In the genomic region with DNA sequence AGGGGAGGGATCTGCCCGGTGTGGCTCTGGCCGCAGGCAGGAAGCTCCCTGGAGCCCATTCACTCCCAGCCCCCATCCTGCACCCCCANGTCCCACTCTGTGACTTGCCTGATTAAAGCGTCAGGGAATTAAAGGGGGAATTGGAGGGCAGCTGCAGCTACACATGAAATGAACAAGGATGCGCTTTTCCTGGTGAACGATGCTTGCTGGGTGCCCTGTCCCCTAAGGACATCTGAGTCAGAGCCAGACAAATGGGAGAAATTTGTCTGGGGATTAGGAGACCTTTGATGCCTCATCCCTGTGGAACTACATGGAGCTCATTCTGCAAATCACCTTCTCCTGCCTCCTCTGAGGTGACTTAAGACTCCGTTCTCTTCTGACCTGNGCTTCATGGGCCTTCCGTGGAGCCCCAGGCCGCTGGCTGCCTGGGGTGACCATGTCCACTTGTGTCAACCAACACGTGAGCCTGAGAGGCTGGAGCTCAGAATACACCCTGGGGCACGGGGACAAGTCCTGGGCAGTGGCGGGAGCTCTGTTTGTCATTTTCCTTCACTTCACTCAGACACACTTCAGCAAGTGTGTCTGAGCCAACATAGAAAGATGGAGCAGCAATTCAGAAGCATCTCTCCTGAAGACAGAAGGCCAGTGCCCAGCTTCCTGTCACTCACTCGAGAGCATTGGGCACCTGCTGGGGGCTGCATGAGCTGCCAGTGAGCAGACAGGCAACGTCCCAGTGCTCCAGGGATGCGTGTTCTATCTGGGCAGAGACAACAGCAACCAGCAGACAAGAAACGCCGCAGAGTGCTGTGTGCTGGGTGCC, we compare ENCODE assay signal across 12 cellular contexts. TPM values are rescaled to one million over a fixed set of nuclear protein-coding genes. Genes with fewer than 3 reads are reported as not detected.
DNase-seq lines count a peak whose midpoint lies in the region; ATAC-seq and TF ChIP-seq lines count a peak whose summit lies in the region.
"Had no signal": no experiment of that assay in that cellular context is flagged by ENCODE, and none has a peak within 500 bp of the region (broad histone marks: within the 10 kb centered on the region; RNA-seq: fewer than 3 reads in every experiment).

No MANE protein-coding gene starts in this region.

- H3K9ac ChIP-seq in PC-3 (ENCODE audit: low read length), result no peak overlapping the region
- no peak overlapping the region for H3K9ac ChIP-seq in endodermal cell (ENCODE audit: extremely low read depth, low read length, poor library complexity, severe bottlenecking)

- H3K4me3 Mint-ChIP-seq in GM23338 (no peak overlapping the region), endodermal cell (no peak overlapping the region)
- no peak overlapping the region for H3K4me3 Mint-ChIP-seq in activated CD8-positive, alpha-beta T cell treated with anti-CD3 and anti-CD28 coated beads, Interleukin-2, amount 10 ng/mL, durations not matched to agents 7 days and 5 days
- H3K4me3 Mint-ChIP-seq: activated naive CD8-positive, alpha-beta T cell treated with anti-CD3 and anti-CD28 coated beads for 36 hours had no signal

- H3K79me2 ChIP-seq in GM23338 (replicated peaks; ENCODE audit: insufficient read depth) (no peaks in the 10 kb centered on the region), PC-3 (ENCODE audit: low read length) (no peaks in the 10 kb centered on the region)

- H3K4me1 ChIP-seq in GM23338 (ENCODE audit: insufficient read depth) (no peaks in the 10 kb centered on the region), PC-3 (ENCODE audit: insufficient read depth, low read length) (no peaks in the 10 kb centered on the region), endodermal cell (ENCODE audit: control insufficient read depth, insufficient read depth, low read length) (no peaks in the 10 kb centered on the region), HAP-1 (no peaks in the 10 kb centered on the region)

- no peaks in the 10 kb centered on the region for H3F3A ChIP-seq in GM23338 (replicated peaks; ENCODE audit: low read depth)
- no peaks in the 10 kb centered on the region for H3F3A ChIP-seq in PC-3 (ENCODE audit: low read length, unreplicated experiment)

- H3K36me3 Mint-ChIP-seq in GM23338 (ENCODE audit: low read depth) (no peaks in the 10 kb centered on the region), endodermal cell (ENCODE audit: low read depth) (no peaks in the 10 kb centered on the region)
- H3K36me3 Mint-ChIP-seq in activated CD8-positive, alpha-beta T cell treated with anti-CD3 and anti-CD28 coated beads, Interleukin-2, amount 10 ng/mL, durations not matched to agents 7 days and 5 days (ENCODE audit: low read depth), result no peaks in the 10 kb centered on the region
- H3K36me3 Mint-ChIP-seq: activated naive CD8-positive, alpha-beta T cell treated with anti-CD3 and anti-CD28 coated beads for 36 hours had no signal

- POLR2A ChIA-PET in PC-3 (lab: Charles Lee; ENCODE audit: unreplicated experiment), result no interaction called here
- POLR2A ChIA-PET in activated CD8-positive, alpha-beta T cell treated with anti-CD3 and anti-CD28 coated beads, Interleukin-2, amount 10 ng/mL, durations not matched to agents 7 days and 5 days (lab: Charles Lee), result no interaction called here

- no peak for DNase-seq in GM23338 (ENCODE audit: low spot score)
- DNase-seq in PC-3, result peak; percentile 52
- DNase-seq in endodermal cell, result peak; percentile 45
- DNase-seq in posterior vena cava (ENCODE audit: low spot score), result peak; percentile 51
- DNase-seq in activated CD8-positive, alpha-beta T cell treated with anti-CD3 and anti-CD28 coated beads, Interleukin-2, amount 10 ng/mL, durations not matched to agents 7 days and 5 days, result no peak
- no peak for DNase-seq in substantia nigra (lab: John Stamatoyannopoulos, UW)
- no peak for DNase-seq in HAP-1 (ENCODE audit: low spot score in 2 of 2)
- DNase-seq: activated naive CD8-positive, alpha-beta T cell treated with anti-CD3 and anti-CD28 coated beads for 36 hours; central memory CD4-positive, alpha-beta T cell; NCI-H2227 treated with DMSO at 0.1 percent for 48 hours; stimulated activated CD4-positive, alpha-beta T cell treated with anti-CD3 and anti-CD28 coated beads, Interleukin-2, amount 100 ng/mL, for 24 hours had no signal

- in situ Hi-C loops in HAP-1 (cut with MboI; ENCODE audit: low sequenced_read_pairs), result no loop called here

- WGBS in endodermal cell (ENCODE audit: insufficient coverage in 1 of 2, insufficient read length in 1 of 2), 2 experiments, result 85 to 91% methylated on average over 13 to 16 of the region's 16 CpGs

- H3K27ac ChIP-seq in GM23338 (ENCODE audit: low read depth) (no peak overlapping the region), PC-3 (ENCODE audit: low read length) (no peak overlapping the region), endodermal cell (ENCODE audit: low read depth, low read length) (no peak overlapping the region), substantia nigra (ENCODE audit: low read depth, low read length, poor library complexity, severe bottlenecking) (no peak overlapping the region)

- TF ChIP-seq CTCF in GM23338 (conservative IDR thresholded peaks at IDR 0.05; ENCODE audit: low read depth in 2 of 2) (no peak), PC-3 (conservative IDR thresholded peaks at IDR 0.05; ENCODE audit: low read depth, low read length) (no peak), endodermal cell (conservative IDR thresholded peaks at IDR 0.05) (no peak)

- no TSS peak for BruUV-seq in PC-3 (replicated peaks; lab: Mats Ljungman, UMichigan)

- H3K9me3 Mint-ChIP-seq in GM23338, result no peaks in the 10 kb centered on the region
- H3K9me3 Mint-ChIP-seq in endodermal cell, result no peaks in the 10 kb centered on the region
- no peaks in the 10 kb centered on the region for H3K9me3 Mint-ChIP-seq in activated CD8-positive, alpha-beta T cell treated with anti-CD3 and anti-CD28 coated beads, Interleukin-2, amount 10 ng/mL, durations not matched to agents 7 days and 5 days (ENCODE audit: insufficient read depth)
- H3K9me3 Mint-ChIP-seq: activated naive CD8-positive, alpha-beta T cell treated with anti-CD3 and anti-CD28 coated beads for 36 hours had no signal

- no peak for ATAC-seq in GM23338
- no peak for ATAC-seq in PC-3
- ATAC-seq in activated CD8-positive, alpha-beta T cell treated with anti-CD3 and anti-CD28 coated beads, Interleukin-2, amount 10 ng/mL, durations not matched to agents 7 days and 5 days, result no peak
- no peak for ATAC-seq in HG03378 (IDR thresholded peaks at IDR 0.05; ENCODE audit: unreplicated experiment)

- no peaks in the 10 kb centered on the region for H3K9me2 ChIP-seq in GM23338 (ENCODE audit: insufficient read depth)
- no peaks in the 10 kb centered on the region for H3K9me2 ChIP-seq in PC-3 (replicated peaks; ENCODE audit: low read length)

- H3K4me2 ChIP-seq in GM23338 (no peak overlapping the region), PC-3 (ENCODE audit: low read length) (no peak overlapping the region)

- H3K4me1 Mint-ChIP-seq in GM23338, result peaks cover 3% of the 10 kb centered on the region
- no peaks in the 10 kb centered on the region for H3K4me1 Mint-ChIP-seq in endodermal cell
- H3K4me1 Mint-ChIP-seq in activated CD8-positive, alpha-beta T cell treated with anti-CD3 and anti-CD28 coated beads, Interleukin-2, amount 10 ng/mL, durations not matched to agents 7 days and 5 days (ENCODE audit: low read depth), result no peaks in the 10 kb centered on the region
- H3K4me1 Mint-ChIP-seq: activated naive CD8-positive, alpha-beta T cell treated with anti-CD3 and anti-CD28 coated beads for 36 hours had no signal

- H3K27me3 Mint-ChIP-seq in GM23338 (ENCODE audit: insufficient read depth, low read depth, poor library complexity), result peaks cover 7% of the 10 kb centered on the region
- peaks cover 1% of the 10 kb centered on the region for H3K27me3 Mint-ChIP-seq in endodermal cell (ENCODE audit: insufficient read depth)
- peaks cover 13% of the 10 kb centered on the region for H3K27me3 Mint-ChIP-seq in activated CD8-positive, alpha-beta T cell treated with anti-CD3 and anti-CD28 coated beads, Interleukin-2, amount 10 ng/mL, durations not matched to agents 7 days and 5 days (ENCODE audit: low read depth)

- CTCF ChIA-PET in PC-3 (lab: Charles Lee), result interaction anchor here (0.6 kb wide), 1 partner anchor 54 kb away, joined by 3 read pairs; a partner anchor contains a TSS
- CTCF ChIA-PET in activated CD8-positive, alpha-beta T cell treated with anti-CD3 and anti-CD28 coated beads, Interleukin-2, amount 10 ng/mL, durations not matched to agents 7 days and 5 days (lab: Charles Lee), result no interaction called here

- H3K9me3 ChIP-seq in PC-3 (ENCODE audit: low read length) (no peaks in the 10 kb centered on the region), endodermal cell (ENCODE audit: control insufficient read depth, low read length) (no peaks in the 10 kb centered on the region), HAP-1 (no peaks in the 10 kb centered on the region)

- H3K27ac Mint-ChIP-seq in GM23338 (0 out of 2 replicates have a peak overlapping the region, but pooled peaks have one; percentile 59), endodermal cell (peak overlapping the region; percentile 74)
- H3K27ac Mint-ChIP-seq in activated CD8-positive, alpha-beta T cell treated with anti-CD3 and anti-CD28 coated beads, Interleukin-2, amount 10 ng/mL, durations not matched to agents 7 days and 5 days, result no peak overlapping the region
- H3K27ac Mint-ChIP-seq: activated naive CD8-positive, alpha-beta T cell treated with anti-CD3 and anti-CD28 coated beads for 36 hours had no signal

- H4K20me1 ChIP-seq in GM23338 (replicated peaks; ENCODE audit: insufficient read depth) (no peaks in the 10 kb centered on the region), PC-3 (ENCODE audit: low read length) (no peaks in the 10 kb centered on the region)

- H2AFZ ChIP-seq in GM23338 (no peak overlapping the region), PC-3 (ENCODE audit: low read length) (no peak overlapping the region)

- no peak overlapping the region for H3K4me3 ChIP-seq in GM23338
- H3K4me3 ChIP-seq in PC-3 (ENCODE audit: low read length), result no peak overlapping the region
- H3K4me3 ChIP-seq in endodermal cell (ENCODE audit: low read length), result no peak overlapping the region
- no peak overlapping the region for H3K4me3 ChIP-seq in HAP-1

- H3K36me3 ChIP-seq in GM23338 (ENCODE audit: insufficient read depth) (no peaks in the 10 kb centered on the region), PC-3 (ENCODE audit: low read depth, low read length) (no peaks in the 10 kb centered on the region), endodermal cell (ENCODE audit: control insufficient read depth, insufficient read depth, low read length) (no peaks in the 10 kb centered on the region), HAP-1 (replicated peaks) (no peaks in the 10 kb centered on the region)

- H3K27me3 ChIP-seq in GM23338 (ENCODE audit: insufficient read depth) (no peaks in the 10 kb centered on the region), PC-3 (ENCODE audit: low read length) (peaks cover 25% of the 10 kb centered on the region), endodermal cell (ENCODE audit: control insufficient read depth, insufficient read depth, low read length, poor library complexity, severe bottlenecking) (no peaks in the 10 kb centered on the region), HAP-1 (ENCODE audit: low read depth) (no peaks in the 10 kb centered on the region)

- intact Hi-C loops in PC-3 (cut with micrococcal nuclease) (no loop called here), posterior vena cava (cut with DNase I) (no loop called here)

RNA-seq across cellular contexts. Expression of a gene that starts 54.1 kb away (rescaled TPM):
- total RNA-seq in GM23338 (2014; rRNA removed; shearing (Covaris generic)), result 17.4 and 20.2 TPM in 2 replicates
- polyA plus RNA-seq in GM23338 (2016; fragmentation: Nextera tagmentation; extraction: Ambion mirVana), result 12.2 and 16.1 TPM in 2 replicates
- total RNA-seq in PC-3 (2014; rRNA removed) (30.6 and 38.5 TPM in 2 replicates), endodermal cell (10 to 100 TPM in 1 of 2 donors, 1 to 10 TPM in 1; 7.3 to 10.3 TPM), posterior vena cava (100 to 1,000 TPM in 1 of 2 donors, 10 to 100 TPM in 1; 80.5 to 101 TPM)
- 17.8 TPM for polyA plus RNA-seq in endodermal cell (2013, experiment 1 of 2)
- 16.6 TPM for polyA plus RNA-seq in endodermal cell (2013, experiment 2 of 2)
- total RNA-seq in activated CD8-positive, alpha-beta T cell treated with anti-CD3 and anti-CD28 coated beads, Interleukin-2, amount 10 ng/mL, durations not matched to agents 7 days and 5 days, result 1 to 10 TPM; 3.0 to 4.8 TPM

Comparison
In these comparisons a context has a peak if more than half of its experiments do, and no peak if none do; other contexts are left out.
1. DNase-seq: peak in PC-3 (single experiment), endodermal cell (single experiment) and posterior vena cava (single experiment); none in GM23338 (single experiment), activated CD8-positive, alpha-beta T cell treated with anti-CD3 and anti-CD28 coated beads, Interleukin-2, amount 10 ng/mL, durations not matched to agents 7 days and 5 days (single experiment), substantia nigra (0 of 49) and HAP-1 (0 of 2).